In the genomic region with DNA sequence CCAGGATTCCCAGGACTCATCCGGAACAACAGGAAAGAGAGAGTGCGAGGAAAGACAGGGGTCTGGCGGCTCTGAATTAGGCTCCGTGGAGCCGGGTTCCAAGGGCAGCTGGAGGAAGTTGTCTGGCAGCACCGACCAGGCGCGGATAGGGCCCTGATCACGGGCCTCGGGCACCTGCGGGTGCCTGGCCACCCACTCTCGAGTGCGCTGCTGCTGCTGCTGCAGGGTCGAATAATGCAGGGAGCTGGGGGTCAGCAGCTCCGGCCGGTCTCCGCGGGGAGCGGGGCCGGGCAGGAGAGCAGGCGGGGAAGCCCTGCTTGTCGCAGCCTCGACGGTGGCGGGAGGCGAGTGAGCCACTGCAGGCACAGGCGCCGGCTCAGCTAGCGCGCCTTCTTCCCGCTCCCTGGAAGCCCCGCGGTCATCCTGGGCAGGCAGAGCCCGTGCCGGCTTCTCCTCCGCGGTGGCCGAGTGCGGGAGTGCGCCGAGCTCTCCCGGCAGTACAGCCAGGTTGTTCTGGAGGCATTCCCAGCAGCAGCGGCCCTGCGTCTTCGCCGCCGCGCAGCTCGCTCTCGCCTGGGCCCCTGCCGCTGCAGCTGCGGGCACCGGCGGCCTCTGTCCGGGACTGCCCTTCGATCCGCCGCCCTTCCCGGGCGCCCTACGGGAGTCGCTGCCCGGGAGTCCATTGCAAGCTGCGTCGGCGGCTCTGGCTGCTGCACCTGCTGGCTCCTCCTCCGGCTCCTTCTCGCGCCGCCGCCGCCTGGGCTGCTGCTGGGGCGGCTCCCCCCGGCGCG, we compare ENCODE assay signal across 9 cellular contexts. TPM values are rescaled to one million over a fixed set of nuclear protein-coding genes. Genes with fewer than 3 reads are reported as not detected.
DNase-seq lines count a peak whose midpoint lies in the region; ATAC-seq and TF ChIP-seq lines count a peak whose summit lies in the region.
"Had no signal": no experiment of that assay in that cellular context is flagged by ENCODE, and none has a peak within 500 bp of the region (broad histone marks: within the 10 kb centered on the region; RNA-seq: fewer than 3 reads in every experiment).

No MANE protein-coding gene starts in this region.

- H3K27ac Mint-ChIP-seq in CD4-positive, alpha-beta memory T cell, result no peak overlapping the region
- H3K27ac Mint-ChIP-seq in central memory CD8-positive, alpha-beta T cell (ENCODE audit: low read depth), result no peak overlapping the region
- no peak overlapping the region for H3K27ac Mint-ChIP-seq in stimulated activated naive B cell treated with anti-CD40 and anti-IgM and Interleukin-4, amounts not matched to agents 10 μg/mL and 1 μg/mL and 100 μg/mL, for 72 hours

- peak; percentile 31 for ATAC-seq in GM21360 (IDR thresholded peaks at IDR 0.05; ENCODE audit: unreplicated experiment)
- ATAC-seq in central memory CD8-positive, alpha-beta T cell (replicated peaks; ENCODE audit: extremely low read depth, poor library complexity, severe bottlenecking), result peak; percentile 48
- peak; percentile 61 for ATAC-seq in left lung
- ATAC-seq in stimulated activated naive B cell treated with anti-CD40 and anti-IgM and Interleukin-4, amounts not matched to agents 10 μg/mL and 1 μg/mL and 100 μg/mL, for 72 hours (replicated peaks), result peak; percentile 30 to 32
- no peak for ATAC-seq in GM18519 (IDR thresholded peaks at IDR 0.05; ENCODE audit: low FRiP score, unreplicated experiment)

- no peaks in the 10 kb centered on the region for H3K9me3 Mint-ChIP-seq in CD4-positive, alpha-beta memory T cell
- no peaks in the 10 kb centered on the region for H3K9me3 Mint-ChIP-seq in central memory CD8-positive, alpha-beta T cell
- no peaks in the 10 kb centered on the region for H3K9me3 Mint-ChIP-seq in stimulated activated naive B cell treated with anti-CD40 and anti-IgM and Interleukin-4, amounts not matched to agents 10 μg/mL and 1 μg/mL and 100 μg/mL, for 72 hours

- intact Hi-C loops in CD4-positive, alpha-beta memory T cell (cut with micrococcal nuclease), result loop anchor here (5.0 kb wide), 2 partner anchors 95 to 150 kb away; no protein-coding TSS in a partner anchor
- intact Hi-C loops in left lung (cut with DNase I), result no loop called here

- H3K4me1 Mint-ChIP-seq in CD4-positive, alpha-beta memory T cell, result peaks cover 8 to 14% (median 10%) of the 10 kb centered on the region in 4 donors
- H3K4me1 Mint-ChIP-seq in central memory CD8-positive, alpha-beta T cell, result peaks cover 13% of the 10 kb centered on the region
- H3K4me1 Mint-ChIP-seq in stimulated activated naive B cell treated with anti-CD40 and anti-IgM and Interleukin-4, amounts not matched to agents 10 μg/mL and 1 μg/mL and 100 μg/mL, for 72 hours, result no peaks in the 10 kb centered on the region

- TF ChIP-seq CTCF in Peyer's patch (IDR thresholded peaks at IDR 0.05) (no peak), left lung (IDR thresholded peaks at IDR 0.05) (no peak)

- no peak overlapping the region for H3K27ac ChIP-seq in CD4-positive, alpha-beta memory T cell (ENCODE audit: low read depth, low read length)
- H3K27ac ChIP-seq in Peyer's patch (peak overlapping the region in 3 of 4 donors; percentile 81 to 95 (median 91)), left lung (peak overlapping the region; percentile 76 to 82)

- H3K9me3 ChIP-seq in CD4-positive, alpha-beta memory T cell (ENCODE audit: control insufficient read depth in 1 of 2, low read length in 2 of 2), result no peaks in the 10 kb centered on the region
- no peaks in the 10 kb centered on the region for H3K9me3 ChIP-seq in Peyer's patch
- H3K9me3 ChIP-seq in left lung, result no peaks in the 10 kb centered on the region

- TF ChIP-seq POLR2A in Peyer's patch (IDR thresholded peaks at IDR 0.05), result peak; percentile 32 to 41

- H3K4me1 ChIP-seq in CD4-positive, alpha-beta memory T cell (ENCODE audit: insufficient read depth, low read length), result peaks cover 4% of the 10 kb centered on the region
- peaks cover 0 to 30% (median 7%) of the 10 kb centered on the region in 4 donors for H3K4me1 ChIP-seq in Peyer's patch
- peaks cover 15 to 21% of the 10 kb centered on the region in 2 donors for H3K4me1 ChIP-seq in left lung

- peak overlapping the region in 1 of 2 donors; percentile 49 for H3K4me3 ChIP-seq in CD4-positive, alpha-beta memory T cell (ENCODE audit: low read length in 2 of 2)
- H3K4me3 ChIP-seq in Peyer's patch (peak overlapping the region; percentile 40 to 84 (median 56)), left lung (peak overlapping the region; percentile 45 to 46)

- no peaks in the 10 kb centered on the region for H3K36me3 Mint-ChIP-seq in CD4-positive, alpha-beta memory T cell
- no peaks in the 10 kb centered on the region for H3K36me3 Mint-ChIP-seq in central memory CD8-positive, alpha-beta T cell (ENCODE audit: insufficient read depth)
- H3K36me3 Mint-ChIP-seq in stimulated activated naive B cell treated with anti-CD40 and anti-IgM and Interleukin-4, amounts not matched to agents 10 μg/mL and 1 μg/mL and 100 μg/mL, for 72 hours, result no peaks in the 10 kb centered on the region

- peak; percentile 33 to 41 (median 35) for DNase-seq in CD4-positive, alpha-beta memory T cell
- peak in 2 of 3 donors; percentile 68 to 87 for DNase-seq in Peyer's patch
- no peak for DNase-seq in central memory CD8-positive, alpha-beta T cell (ENCODE audit: low spot score in 2 of 2)
- peak; percentile 42 to 84 for DNase-seq in left lung
- DNase-seq in stimulated activated naive B cell treated with anti-CD40 and anti-IgM and Interleukin-4, amounts not matched to agents 10 μg/mL and 1 μg/mL and 100 μg/mL, for 72 hours, result no peak
- DNase-seq in HUDEP-2 (lab: John Stamatoyannopoulos, UW; ENCODE audit: unreplicated experiment in 76 of 76), result no peak

- H3K4me3 Mint-ChIP-seq in CD4-positive, alpha-beta memory T cell, result peak overlapping the region in 6 of 8 donors; percentile 29 to 67 (median 46)
- H3K4me3 Mint-ChIP-seq in central memory CD8-positive, alpha-beta T cell, result peak overlapping the region; percentile 50
- no peak overlapping the region for H3K4me3 Mint-ChIP-seq in stimulated activated naive B cell treated with anti-CD40 and anti-IgM and Interleukin-4, amounts not matched to agents 10 μg/mL and 1 μg/mL and 100 μg/mL, for 72 hours

- POLR2A ChIA-PET in CD4-positive, alpha-beta memory T cell (lab: Charles Lee; ENCODE audit: partially characterized antibody), result interaction anchor here (0.8 to 1.2 kb wide), 2 partner anchors 53 to 99 kb away, joined by 3 to 6 read pairs; partner anchors contain the start of gene SEPTIN11

- CTCF ChIA-PET in CD4-positive, alpha-beta memory T cell (lab: Charles Lee; ENCODE audit: partially characterized antibody), result interaction anchor here (0.7 kb wide), 1 partner anchor 26 kb away, joined by 3 read pairs; no protein-coding TSS in a partner anchor

- H3K27me3 ChIP-seq in CD4-positive, alpha-beta memory T cell (ENCODE audit: insufficient read depth, low read length), result peaks cover 23% of the 10 kb centered on the region
- H3K27me3 ChIP-seq in Peyer's patch (peaks cover 0 to 6% of the 10 kb centered on the region in 2 donors), left lung (peaks cover 13 to 61% of the 10 kb centered on the region in 2 donors)

- H3K36me3 ChIP-seq in CD4-positive, alpha-beta memory T cell (ENCODE audit: insufficient read depth, low read length), result no peaks in the 10 kb centered on the region
- H3K36me3 ChIP-seq in Peyer's patch, result no peaks in the 10 kb centered on the region
- no peaks in the 10 kb centered on the region for H3K36me3 ChIP-seq in left lung

- H3K27me3 Mint-ChIP-seq in CD4-positive, alpha-beta memory T cell, result peaks cover 27 to 37% of the 10 kb centered on the region in 2 donors
- H3K27me3 Mint-ChIP-seq in central memory CD8-positive, alpha-beta T cell, result peaks cover 26% of the 10 kb centered on the region
- H3K27me3 Mint-ChIP-seq in stimulated activated naive B cell treated with anti-CD40 and anti-IgM and Interleukin-4, amounts not matched to agents 10 μg/mL and 1 μg/mL and 100 μg/mL, for 72 hours, result peaks cover 34 to 35% of the 10 kb centered on the region in 2 donors

RNA-seq across cellular contexts. Expression of gene SOWAHB, which starts 1.0 kb away (rescaled TPM):
- total RNA-seq in CD4-positive, alpha-beta memory T cell, result not detected
- not detected for polyA plus RNA-seq in CD4-positive, alpha-beta memory T cell
- total RNA-seq in Peyer's patch (10 to 100 TPM; 11.6 to 30.8 (median 27.4) TPM), left lung (1 to 10 TPM; 2.5 to 6.3 TPM)
- total RNA-seq: LHCN-M2 had no signal

RNA-seq across cellular contexts. Expression of gene SEPTIN11, which starts 52.6 kb away (rescaled TPM):
- 10 to 100 TPM; 25.2 to 30.2 TPM for total RNA-seq in CD4-positive, alpha-beta memory T cell
- 10 to 100 TPM; 21.9 to 31.3 TPM for polyA plus RNA-seq in CD4-positive, alpha-beta memory T cell
- total RNA-seq in Peyer's patch (100 to 1,000 TPM in 1 of 4 donors, 10 to 100 TPM in 3; 58.8 to 354 (median 80.0) TPM), left lung (100 to 1,000 TPM; 138 to 162 TPM)

Comparison
In these comparisons a context has a peak if more than half of its experiments do, and no peak if none do; other contexts are left out.
1. DNase-seq: peak in CD4-positive, alpha-beta memory T cell (5 of 5), Peyer's patch (2 of 3) and left lung (2 of 2); none in central memory CD8-positive, alpha-beta T cell (0 of 2), stimulated activated naive B cell treated with anti-CD40 and anti-IgM and Interleukin-4, amounts not matched to agents 10 μg/mL and 1 μg/mL and 100 μg/mL, for 72 hours (single experiment) and HUDEP-2 (0 of 76).
2. H3K4me3 Mint-ChIP-seq: peak in CD4-positive, alpha-beta memory T cell (6 of 8) and central memory CD8-positive, alpha-beta T cell (single experiment); none in stimulated activated naive B cell treated with anti-CD40 and anti-IgM and Interleukin-4, amounts not matched to agents 10 μg/mL and 1 μg/mL and 100 μg/mL, for 72 hours (0 of 2).